In the genomic region with DNA sequence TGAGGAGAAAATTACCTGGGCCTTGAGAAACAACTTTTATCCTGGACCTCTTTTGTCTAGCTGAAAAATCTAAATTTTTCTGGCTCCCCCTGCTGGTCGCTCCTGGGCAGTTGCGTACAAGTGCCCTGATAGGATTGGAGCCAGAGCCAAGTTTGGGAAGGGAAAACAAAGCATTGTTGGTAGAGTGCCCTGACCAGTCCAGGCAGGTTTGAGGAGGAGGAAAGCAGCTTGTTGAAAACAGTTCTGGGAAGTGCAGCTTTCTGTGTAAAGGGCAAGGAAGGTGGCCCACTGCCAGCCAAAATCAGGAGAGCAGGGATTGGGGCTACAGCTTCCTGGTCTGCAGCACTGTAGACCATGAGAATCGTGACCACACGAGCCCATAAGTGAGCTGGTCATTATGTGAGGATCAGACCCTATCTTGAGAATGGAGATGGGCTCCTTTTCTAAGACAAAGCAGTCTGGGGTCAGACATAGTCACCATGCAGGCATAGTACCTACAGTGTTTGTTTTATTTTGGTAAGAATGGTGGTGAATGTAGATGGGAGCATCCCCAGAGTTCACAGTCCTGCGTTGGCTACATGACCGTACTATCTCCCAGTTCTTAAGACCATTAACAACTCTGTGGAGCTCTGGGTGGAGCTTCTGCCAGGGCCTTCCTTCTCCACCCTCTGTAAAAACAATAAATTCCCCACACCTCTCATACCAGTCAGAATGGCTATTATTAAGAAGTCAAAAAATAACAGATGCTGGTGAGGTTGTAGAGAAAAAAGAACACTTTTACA, we compare ENCODE assay signal across 8 cellular contexts. TPM values are rescaled to one million over a fixed set of nuclear protein-coding genes. Genes with fewer than 3 reads are reported as not detected.
DNase-seq lines count a peak whose midpoint lies in the region; ATAC-seq, FAIRE-seq and TF ChIP-seq lines count a peak whose summit lies in the region.

No MANE protein-coding gene starts in this region.

- H3K4me3 ChIP-seq in SU-DHL-6 (ENCODE audit: insufficient read depth, low read length, poor library complexity, severe bottlenecking): no peak overlapping the region
- H3K4me3 ChIP-seq in heart right ventricle: no peak overlapping the region
- no peak overlapping the region for H3K4me3 ChIP-seq in trophoblast cell (ENCODE audit: low read depth, low read length)

- H3K23ac ChIP-seq in trophoblast cell (ENCODE audit: low read length): no peak overlapping the region

- peaks cover 4% of the 10 kb centered on the region; the same call in 1 of the 2 replicates for H3K9me3 ChIP-seq in SU-DHL-6 (ENCODE audit: insufficient read depth, low read length)
- H3K9me3 ChIP-seq in heart right ventricle: peaks cover 0 to 10% (median 0%) of the 10 kb centered on the region in 11 donors
- no peaks in the 10 kb centered on the region for H3K9me3 ChIP-seq in trophoblast cell (ENCODE audit: insufficient read depth, low read depth, low read length)

- intact Hi-C loops in heart right ventricle (cut with DNase I): loop anchor here in 2 of 10 donors (1.0 to 2.0 kb wide), 2 partner anchors 21 kb away; a partner anchor contains a TSS

- H3K27me3 ChIP-seq in SU-DHL-6 (ENCODE audit: low read length): no peaks in the 10 kb centered on the region
- H3K27me3 ChIP-seq in heart right ventricle: no peaks in the 10 kb centered on the region
- H3K27me3 ChIP-seq in trophoblast cell (ENCODE audit: insufficient read depth, low read length): no peaks in the 10 kb centered on the region

- peaks cover 0 to 13% (median 11%) of the 10 kb centered on the region in 9 donors for H3K4me1 ChIP-seq in heart right ventricle
- peaks cover 4 to 7% of the 10 kb centered on the region in 2 experiments for H3K4me1 ChIP-seq in trophoblast cell (ENCODE audit: control insufficient read depth in 1 of 2, insufficient read depth in 2 of 2, low read length in 2 of 2)

- no peak for FAIRE-seq in D721Med (lab: Jason Lieb, UNC)
- no peak for FAIRE-seq in urothelium cell line (lab: Jason Lieb, UNC)

- H3K4me2 ChIP-seq in SU-DHL-6 (ENCODE audit: low read depth, low read length, poor library complexity, severe bottlenecking) (no peak overlapping the region), trophoblast cell (ENCODE audit: low read length) (peak overlapping the region; percentile 32)

- H3K27ac ChIP-seq in SU-DHL-6 (ENCODE audit: low read depth, low read length) (no peak overlapping the region), heart right ventricle (peak overlapping the region in 8 of 10 donors; percentile 51 to 72 (median 57)), trophoblast cell (ENCODE audit: low read depth, low read length) (peak overlapping the region; percentile 44)

- H2AFZ ChIP-seq in SU-DHL-6 (ENCODE audit: low read depth, low read length, severe bottlenecking): no peak overlapping the region
- H2AFZ ChIP-seq in trophoblast cell (ENCODE audit: insufficient read depth, low read length, poor library complexity): peak overlapping the region; percentile 53

- H3K79me2 ChIP-seq in SU-DHL-6 (ENCODE audit: insufficient read depth, low read length): no peaks in the 10 kb centered on the region
- no peaks in the 10 kb centered on the region for H3K79me2 ChIP-seq in trophoblast cell (ENCODE audit: control insufficient read depth, insufficient read depth, low read length, poor library complexity)

- DNase-seq in D721Med (ENCODE audit: insufficient read length, low spot score) (no peak), Kasumi-1 (lab: John Stamatoyannopoulos, UW) (peak; percentile 37 to 65), amygdala (lab: John Stamatoyannopoulos, UW) (peak in 42 of 56 donors; percentile 8 to 84 (median 46)), heart right ventricle (peak; percentile 59 to 85), trophoblast cell (peak; percentile 73 to 92), urothelium cell line (ENCODE audit: low spot score) (peak; percentile 78)

- H3K79me1 ChIP-seq in trophoblast cell (ENCODE audit: low read length): peaks cover 4% of the 10 kb centered on the region

- peak overlapping the region; percentile 8 for H3K14ac ChIP-seq in trophoblast cell (ENCODE audit: low read length)

- H4K12ac ChIP-seq in trophoblast cell (ENCODE audit: low read depth, low read length): no peak overlapping the region

- ATAC-seq in heart right ventricle (peak; percentile 91 to 97 (median 95)), GM21390 (IDR thresholded peaks at IDR 0.05; ENCODE audit: unreplicated experiment) (no peak)

- H4K91ac ChIP-seq in trophoblast cell (ENCODE audit: low read depth, low read length): peak overlapping the region; percentile 42

- H3K4ac ChIP-seq in trophoblast cell (ENCODE audit: low read depth, low read length): no peak overlapping the region

- peak overlapping the region; percentile 2 for H2BK120ac ChIP-seq in trophoblast cell (ENCODE audit: insufficient read depth, low read length, poor library complexity)

- TF ChIP-seq CTCF in D721Med (IDR thresholded peaks at IDR 0.05; ENCODE audit: insufficient read depth, missing control alignments) (peak; percentile 87), SU-DHL-6 (IDR thresholded peaks at IDR 0.05; ENCODE audit: insufficient read depth, low read length, poor library complexity, severe bottlenecking) (peak; percentile 98), heart right ventricle (IDR thresholded peaks at IDR 0.05) (peak; percentile 83 to 91 (median 89))

- H3K36me3 ChIP-seq in SU-DHL-6 (ENCODE audit: low read length) (no peaks in the 10 kb centered on the region), heart right ventricle (no peaks in the 10 kb centered on the region), trophoblast cell (ENCODE audit: control insufficient read depth in 1 of 2, insufficient read depth in 2 of 2, low read length in 2 of 2) (no peaks in the 10 kb centered on the region)

- H2AK5ac ChIP-seq in trophoblast cell (ENCODE audit: low read length): no peak overlapping the region

- peak overlapping the region; percentile 17 for H2BK5ac ChIP-seq in trophoblast cell (ENCODE audit: low read depth, low read length, poor library complexity)

- H3K9me2 ChIP-seq in SU-DHL-6 (replicated peaks; ENCODE audit: insufficient read depth, low read length): no peaks in the 10 kb centered on the region

- no peak overlapping the region for H3K18ac ChIP-seq in trophoblast cell (ENCODE audit: low read length)

- peak overlapping the region; percentile 49 for H4K8ac ChIP-seq in trophoblast cell (ENCODE audit: low read depth, low read length)

- peak overlapping the region; percentile 9 for H2BK12ac ChIP-seq in trophoblast cell (ENCODE audit: low read length)

- H4K20me1 ChIP-seq in SU-DHL-6 (ENCODE audit: low read depth, low read length): no peaks in the 10 kb centered on the region

- no peaks in the 10 kb centered on the region for H3F3A ChIP-seq in SU-DHL-6 (ENCODE audit: insufficient read depth)

- WGBS in heart right ventricle, 2 donors: 29 to 39% methylated on average over 6 of the region's 6 CpGs
- no CpG with 5 or more reads among the region's 6 CpGs for WGBS in trophoblast cell (ENCODE audit: extremely low coverage, insufficient coverage, insufficient read length)

- no peak overlapping the region for H3K9ac ChIP-seq in SU-DHL-6 (ENCODE audit: low read length)
- peak overlapping the region; percentile 50 for H3K9ac ChIP-seq in trophoblast cell (ENCODE audit: low read length)

RNA-seq across cellular contexts. Expression of a gene that starts 21.3 kb away (rescaled TPM):
- 10 to 100 TPM in 9 of 10 donors, 1 to 10 TPM in 1; 3.6 to 28.6 (median 17.6) TPM for total RNA-seq in heart right ventricle
- 1 to 10 TPM; 3.7 to 7.9 TPM for polyA plus RNA-seq in heart right ventricle
- 3.7 and 4.0 TPM in 2 replicates for polyA plus RNA-seq in trophoblast cell (2013)

RNA-seq across cellular contexts. Expression of a gene that starts 32.6 kb away (rescaled TPM):
- total RNA-seq in heart right ventricle: 10 to 100 TPM; 10.8 to 16.9 (median 14.1) TPM
- polyA plus RNA-seq in heart right ventricle: 10 to 100 TPM in 1 of 2 donors, 1 to 10 TPM in 1; 6.6 to 12.5 TPM
- 19.9 and 20.7 TPM in 2 replicates for polyA plus RNA-seq in trophoblast cell (2013)
